17 cellular contexts compared by ENCODE assay signal in the genomic region with DNA sequence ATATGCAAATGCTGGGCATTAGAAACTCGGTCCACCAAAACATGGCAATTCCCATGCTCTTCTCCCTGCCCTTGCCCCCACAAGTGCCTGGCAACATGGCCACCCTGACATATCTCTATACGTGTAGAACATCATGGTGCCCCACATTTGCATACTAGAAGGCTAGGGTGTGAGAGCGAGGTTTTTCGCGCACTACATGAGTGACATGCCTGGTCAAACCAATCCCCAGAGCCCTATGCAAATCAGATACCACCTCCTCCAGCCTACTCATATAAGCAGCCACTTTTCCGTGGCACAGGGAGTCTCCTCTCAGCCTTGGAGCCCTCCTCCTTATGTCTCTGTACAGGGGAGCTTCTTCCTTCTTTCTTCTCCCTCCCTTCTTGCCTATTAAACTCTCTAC.
DNase-seq lines count a peak whose midpoint lies in the region; ATAC-seq, FAIRE-seq and TF ChIP-seq lines count a peak whose summit lies in the region.
"Had no signal": no experiment of that assay in that cellular context is flagged by ENCODE, and none has a peak within 500 bp of the region (broad histone marks: within the 10 kb centered on the region; RNA-seq: fewer than 3 reads in every experiment).

No MANE protein-coding gene starts in this region.

- FAIRE-seq in GM12878 (lab: Jason Lieb, UNC), result no peak
- FAIRE-seq: A204.1, G401.6, GM18507 had no signal

- no peak overlapping the region for H3K4me3 Mint-ChIP-seq in GM23338
- H3K4me3 Mint-ChIP-seq: B cell; CD4-positive, alpha-beta T cell; HFFc6 had no signal

- H3K4me2 ChIP-seq in GM23338 (no peak overlapping the region), GM12878 (ENCODE audit: control insufficient read depth, insufficient read depth) (no peak overlapping the region)

- intact Hi-C loops in GM12878 (cut with micrococcal nuclease; ENCODE audit: unreplicated experiment), result no loop called here
- intact Hi-C loops in spleen (cut with DNase I; ENCODE audit: low total_unique reads), result no loop called here

- POLR2A ChIA-PET in GM12878 (lab: Charles Lee), result no interaction called here

- H3K4me1 Mint-ChIP-seq in GM23338, result peaks cover 64% of the 10 kb centered on the region
- H3K4me1 Mint-ChIP-seq: B cell had no signal

- in situ Hi-C loops in GM12878 (cut with MboI), result no loop called here

- TF ChIP-seq EP300 in GM12878 (IDR thresholded peaks at IDR 0.05; ENCODE audit: borderline replicate concordance in 1 of 2, control insufficient read depth in 1 of 2, low read depth in 2 of 2, low read length in 2 of 2), result no peak

- BruUV-seq in GM12878 (replicated peaks; lab: Mats Ljungman, UMichigan), result no TSS peak

- no peaks in the 10 kb centered on the region for H4K20me1 ChIP-seq in GM23338 (replicated peaks; ENCODE audit: insufficient read depth)
- H4K20me1 ChIP-seq in GM12878 (ENCODE audit: control insufficient read depth, insufficient read depth), result no peaks in the 10 kb centered on the region

- H3K27ac ChIP-seq in GM23338 (ENCODE audit: low read depth), result no peak overlapping the region
- H3K27ac ChIP-seq in GM12878 (ENCODE audit: control insufficient read depth, insufficient read depth), result no peak overlapping the region
- H3K27ac ChIP-seq in spleen, result no peak overlapping the region

- H3K9me2 ChIP-seq in GM23338 (ENCODE audit: insufficient read depth), result no peaks in the 10 kb centered on the region

- H3K79me2 ChIP-seq in GM23338 (replicated peaks; ENCODE audit: insufficient read depth) (no peaks in the 10 kb centered on the region), GM12878 (ENCODE audit: control insufficient read depth, insufficient read depth, low read length) (no peaks in the 10 kb centered on the region)

- H3K9me3 Mint-ChIP-seq in GM23338, result no peaks in the 10 kb centered on the region
- H3K9me3 Mint-ChIP-seq: CD4-positive, alpha-beta T cell; HFFc6 had no signal

- H3K27me3 ChIP-seq in GM23338 (ENCODE audit: insufficient read depth) (no peaks in the 10 kb centered on the region), GM12878 (replicated peaks in 1 of 2; ENCODE audit: control insufficient read depth in 2 of 2, insufficient read depth in 2 of 2, low read length in 1 of 2) (no peaks in the 10 kb centered on the region; a peak in 2 of 4 replicates), spleen (replicated peaks in 1 of 7) (no peaks in the 10 kb centered on the region)

- H3K4me1 ChIP-seq in ES-I3 (ENCODE audit: insufficient read depth, low read length) (peaks cover 47% of the 10 kb centered on the region), GM23338 (ENCODE audit: insufficient read depth) (peaks cover 58% of the 10 kb centered on the region), GM12878 (ENCODE audit: control insufficient read depth, insufficient read depth, low read length) (no peaks in the 10 kb centered on the region), spleen (no peaks in the 10 kb centered on the region)
- H3K4me1 ChIP-seq: HAP-1 had no signal

- H3K27me3 Mint-ChIP-seq in GM23338 (ENCODE audit: insufficient read depth, low read depth, poor library complexity), result no peaks in the 10 kb centered on the region
- H3K27me3 Mint-ChIP-seq: B cell; CD4-positive, alpha-beta T cell had no signal

- RAD21 ChIA-PET in GM12878 (lab: Charles Lee; ENCODE audit: unreplicated experiment), result no interaction called here

- SMC1A ChIA-PET in GM12878 (lab: Charles Lee; ENCODE audit: uncharacterized antibody, unreplicated experiment), result interaction anchor here (0.6 kb wide), 1 partner anchor 787 kb away, joined by 3 read pairs; no protein-coding TSS in a partner anchor

- H3K27ac Mint-ChIP-seq in GM23338, result no peak overlapping the region
- H3K27ac Mint-ChIP-seq: B cell; CD4-positive, alpha-beta T cell; HFFc6 had no signal

- no peaks in the 10 kb centered on the region for H3K36me3 Mint-ChIP-seq in GM23338 (ENCODE audit: low read depth)

- TF ChIP-seq POLR2A in GM12878 (IDR thresholded peaks at IDR 0.05; ENCODE audit: low read depth, low read length) (no peak), spleen (IDR thresholded peaks at IDR 0.05) (no peak)

- H3K36me3 ChIP-seq in ES-I3 (ENCODE audit: insufficient read depth, low read length) (no peaks in the 10 kb centered on the region), GM23338 (ENCODE audit: insufficient read depth) (no peaks in the 10 kb centered on the region), GM12878 (ENCODE audit: control insufficient read depth in 2 of 2, insufficient read depth in 2 of 2, low read length in 1 of 2) (no peaks in the 10 kb centered on the region), spleen (no peaks in the 10 kb centered on the region)
- H3K36me3 ChIP-seq: HAP-1 had no signal

- H3K4me3 ChIP-seq in GM23338 (no peak overlapping the region), GM12878 (no peak overlapping the region), spleen (no peak overlapping the region)
- H3K4me3 ChIP-seq: HAP-1 had no signal

- H3F3A ChIP-seq in GM23338 (replicated peaks; ENCODE audit: low read depth), result no peaks in the 10 kb centered on the region

- TF ChIP-seq CTCF in GM23338 (conservative IDR thresholded peaks at IDR 0.05; ENCODE audit: low read depth in 2 of 2) (no peak), GM12878 (IDR thresholded peaks at IDR 0.05 in 2 of 3, conservative IDR thresholded peaks at IDR 0.05 in 1 of 3; ENCODE audit: control insufficient read depth in 2 of 3, extremely low read depth in 1 of 3, insufficient read depth in 1 of 3, low read depth in 3 of 3, low read length in 3 of 3) (no peak), spleen (IDR thresholded peaks at IDR 0.05 in 8 of 11, conservative IDR thresholded peaks at IDR 0.05 in 3 of 11) (no peak)

- CTCF ChIA-PET in GM12878 (lab: Yijun Ruan, JAX), result no interaction called here

- H3K9ac ChIP-seq in ES-I3 (ENCODE audit: low read depth, low read length) (peak overlapping the region; percentile 14; the same call in 1 of the 2 replicates), GM12878 (ENCODE audit: control insufficient read depth, insufficient read depth, low read length) (no peak overlapping the region)

- no peaks in the 10 kb centered on the region for H3K9me3 ChIP-seq in ES-I3 (ENCODE audit: control insufficient read depth, insufficient read depth, low read length)
- H3K9me3 ChIP-seq in GM12878 (replicated peaks; ENCODE audit: control insufficient read depth, insufficient read depth, low read length), result no peaks in the 10 kb centered on the region
- no peaks in the 10 kb centered on the region for H3K9me3 ChIP-seq in spleen
- H3K9me3 ChIP-seq: HAP-1 had no signal

- ATAC-seq in GM23338, result peak; percentile 39
- peak; percentile 31; the same call in 1 of the 3 replicates for ATAC-seq in GM12878
- ATAC-seq in HG03460 (IDR thresholded peaks at IDR 0.05; ENCODE audit: unreplicated experiment), result no peak

- H2AFZ ChIP-seq in GM23338, result no peak overlapping the region
- no peak overlapping the region for H2AFZ ChIP-seq in GM12878 (ENCODE audit: control insufficient read depth, low read depth, low read length)

- 9% methylated on average over 6 of the region's 6 CpGs for WGBS in GM12878 (ENCODE audit: insufficient coverage, insufficient replicate concordance, low lambda C conversion rate, missing lambda C conversion rate)
- WGBS in spleen, 5 donors, result 80 to 94% (median 80%) methylated on average over 6 of the region's 6 CpGs

- no peak for TF ChIP-seq RAD21 in GM12878 (IDR thresholded peaks at IDR 0.05; ENCODE audit: insufficient read depth, low read depth, low read length)

- DNase-seq in GM23338 (ENCODE audit: low spot score) (peak; percentile 25), GM12878 (ENCODE audit: low read depth, low spot score) (no peak), spleen (peak; percentile 42), activated gamma-delta T cell treated with Interleukin-2 at 50 U/mL for 16 hours (no peak), HK-2 (ENCODE audit: unreplicated experiment) (no peak)
- DNase-seq: Calu3; CD4-positive, alpha-beta T cell; GOT3; KBM-7 had no signal

TF ChIP-seq in GM23338, 12 proteins besides CTCF, POLR2A, EP300 and RAD21 (continues in another document):
- no peak for TF ChIP-seq POLR2AphosphoS5 (IDR thresholded peaks at IDR 0.05; ENCODE audit: low read depth)
- no peak for TF ChIP-seq CREB1 (CRISPR knock-in tag; IDR thresholded peaks at IDR 0.05; ENCODE audit: low read depth)
- TF ChIP-seq EZH2 (IDR thresholded peaks at IDR 0.05; ENCODE audit: low read depth, unreplicated experiment), result no peak
- no peak for TF ChIP-seq STAT1 (IDR thresholded peaks at IDR 0.05; ENCODE audit: unreplicated experiment)
- TF ChIP-seq ZNF331 (CRISPR knock-in tag; IDR thresholded peaks at IDR 0.05; ENCODE audit: low read depth), result no peak

TF ChIP-seq in GM12878, 131 proteins besides CTCF, POLR2A, EP300 and RAD21 (continues in another document):
- TF ChIP-seq, protein P1, sequence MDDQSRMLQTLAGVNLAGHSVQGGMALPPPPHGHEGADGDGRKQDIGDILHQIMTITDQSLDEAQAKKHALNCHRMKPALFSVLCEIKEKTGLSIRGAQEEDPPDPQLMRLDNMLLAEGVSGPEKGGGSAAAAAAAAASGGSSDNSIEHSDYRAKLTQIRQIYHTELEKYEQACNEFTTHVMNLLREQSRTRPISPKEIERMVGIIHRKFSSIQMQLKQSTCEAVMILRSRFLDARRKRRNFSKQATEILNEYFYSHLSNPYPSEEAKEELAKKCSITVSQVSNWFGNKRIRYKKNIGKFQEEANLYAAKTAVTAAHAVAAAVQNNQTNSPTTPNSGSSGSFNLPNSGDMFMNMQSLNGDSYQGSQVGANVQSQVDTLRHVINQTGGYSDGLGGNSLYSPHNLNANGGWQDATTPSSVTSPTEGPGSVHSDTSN (IDR thresholded peaks at IDR 0.05; ENCODE audit: insufficient replicate concordance, low read depth, low read length), result peak; percentile 15

Comparison
In these comparisons a context has a peak if more than half of its experiments do, and no peak if none do; other contexts are left out.
1. DNase-seq: peak in GM23338 (single experiment) and spleen (single experiment); none in GM12878 (single experiment), activated gamma-delta T cell treated with Interleukin-2 at 50 U/mL for 16 hours (single experiment) and HK-2 (single experiment).